In the genomic region with DNA sequence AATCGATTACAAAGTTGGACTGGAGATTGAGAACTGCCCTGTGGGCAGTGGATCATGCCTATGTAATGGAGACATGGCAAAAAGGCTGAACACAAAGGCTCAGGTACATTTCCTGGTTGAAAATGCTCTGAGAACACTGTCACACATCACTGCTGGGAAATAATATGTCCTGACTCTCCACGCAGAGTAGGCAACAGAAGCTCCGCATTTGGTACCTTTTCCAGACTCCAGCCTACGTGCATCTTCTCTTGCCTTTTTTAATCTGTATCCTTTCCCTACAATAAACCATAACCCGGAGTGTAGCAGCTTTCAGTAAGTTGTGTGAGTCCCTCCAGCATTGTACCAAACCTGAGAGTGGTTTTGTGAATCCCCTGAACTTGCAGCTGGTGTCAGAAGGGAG, we compare ENCODE assay signal across 18 cellular contexts.
DNase-seq lines count a peak whose midpoint lies in the region; ATAC-seq and TF ChIP-seq lines count a peak whose summit lies in the region.
"Had no signal": no experiment of that assay in that cellular context is flagged by ENCODE, and none has a peak within 500 bp of the region (broad histone marks: within the 10 kb centered on the region; RNA-seq: fewer than 3 reads in every experiment).

No MANE protein-coding gene starts in this region.

- H3K9me3 ChIP-seq in right cardiac atrium (ENCODE audit: control insufficient read depth, low read length) (no peaks in the 10 kb centered on the region), endodermal cell (ENCODE audit: control insufficient read depth, low read length) (no peaks in the 10 kb centered on the region), aorta (ENCODE audit: control insufficient read depth, low read length) (no peaks in the 10 kb centered on the region), breast epithelium (no peaks in the 10 kb centered on the region)
- H3K9me3 ChIP-seq: A549; BLaER1 treated with 17β-estradiol and CSF1 and Interleukin-3, amounts not matched to agents 10 nM and 100 nM had no signal

- H3K27me3 ChIP-seq in right cardiac atrium (ENCODE audit: control insufficient read depth, insufficient read depth) (no peaks in the 10 kb centered on the region), endodermal cell (ENCODE audit: control insufficient read depth, insufficient read depth, low read length, poor library complexity, severe bottlenecking) (no peaks in the 10 kb centered on the region), aorta (ENCODE audit: control insufficient read depth in 1 of 2, insufficient read depth in 2 of 2, low read length in 1 of 2) (no peaks in the 10 kb centered on the region), breast epithelium (no peaks in the 10 kb centered on the region)
- H3K27me3 ChIP-seq: BLaER1 treated with 17β-estradiol and CSF1 and Interleukin-3, amounts not matched to agents 10 nM and 100 nM had no signal

- H3K9me3 Mint-ChIP-seq in endodermal cell (no peaks in the 10 kb centered on the region), progenitor cell of endocrine pancreas (ENCODE audit: low read depth) (no peaks in the 10 kb centered on the region), WTC11 (no peaks in the 10 kb centered on the region)
- no peaks in the 10 kb centered on the region for H3K9me3 Mint-ChIP-seq in activated T-cell treated with anti-CD3 and anti-CD28 coated beads, Interleukin-2, amount 50 U/mL, for 4 hours
- H3K9me3 Mint-ChIP-seq: CD8-positive, alpha-beta memory T cell; GM23338; IgD-negative memory B cell had no signal

- no peaks in the 10 kb centered on the region for H3K27me3 Mint-ChIP-seq in endodermal cell (ENCODE audit: insufficient read depth)
- no peaks in the 10 kb centered on the region for H3K27me3 Mint-ChIP-seq in progenitor cell of endocrine pancreas
- no peaks in the 10 kb centered on the region for H3K27me3 Mint-ChIP-seq in activated T-cell treated with anti-CD3 and anti-CD28 coated beads, Interleukin-2, amount 50 U/mL, for 4 hours (ENCODE audit: low read depth)
- no peaks in the 10 kb centered on the region for H3K27me3 Mint-ChIP-seq in WTC11 (ENCODE audit: low read depth)
- H3K27me3 Mint-ChIP-seq: CD8-positive, alpha-beta memory T cell had no signal

- intact Hi-C loops in right cardiac atrium (cut with DNase I) (loop anchor here in 2 of 4 donors (10.0 kb wide), 1 partner anchor 52 kb away; no protein-coding TSS in a partner anchor), left ventricle myocardium superior (cut with micrococcal nuclease) (loop anchor here (5.0 to 10.0 kb wide), 2 partner anchors 52 to 176 kb away; no protein-coding TSS in a partner anchor), aorta (cut with DNase I) (loop anchor here in 1 of 2 donors (10.0 kb wide), 1 partner anchor 52 kb away; no protein-coding TSS in a partner anchor), breast epithelium (cut with DNase I; ENCODE audit: low total_unique reads) (no loop called here)

- H3K4me1 Mint-ChIP-seq in endodermal cell (peaks cover 50% of the 10 kb centered on the region), progenitor cell of endocrine pancreas (ENCODE audit: low read depth) (peaks cover 12% of the 10 kb centered on the region), WTC11 (peaks cover 2% of the 10 kb centered on the region; the same call in 1 of the 2 replicates)
- no peaks in the 10 kb centered on the region for H3K4me1 Mint-ChIP-seq in activated T-cell treated with anti-CD3 and anti-CD28 coated beads, Interleukin-2, amount 50 U/mL, for 4 hours (ENCODE audit: low read depth)
- H3K4me1 Mint-ChIP-seq: IgD-negative memory B cell had no signal

- H3K27ac Mint-ChIP-seq in endodermal cell = peak overlapping the region; percentile 61
- peak overlapping the region; percentile 46 for H3K27ac Mint-ChIP-seq in progenitor cell of endocrine pancreas
- H3K27ac Mint-ChIP-seq in WTC11 = no peak overlapping the region
- H3K27ac Mint-ChIP-seq: CD8-positive, alpha-beta memory T cell; GM23338; IgD-negative memory B cell had no signal

- H3K36me3 ChIP-seq in endodermal cell (ENCODE audit: control insufficient read depth, insufficient read depth, low read length) (no peaks in the 10 kb centered on the region), aorta (ENCODE audit: control insufficient read depth in 1 of 2, insufficient read depth in 2 of 2, low read length in 1 of 2) (peaks cover 3 to 23% of the 10 kb centered on the region in 2 donors), breast epithelium (no peaks in the 10 kb centered on the region)

- H3K27ac ChIP-seq in right cardiac atrium (ENCODE audit: low read length) (peak overlapping the region; percentile 46), endodermal cell (ENCODE audit: low read depth, low read length) (no peak overlapping the region), aorta (ENCODE audit: low read depth in 1 of 2, low read length in 2 of 2) (peak overlapping the region; percentile 51 to 70), breast epithelium (no peak overlapping the region)
- H3K27ac ChIP-seq: A549; BLaER1 treated with 17β-estradiol and CSF1 and Interleukin-3, amounts not matched to agents 10 nM and 100 nM had no signal

- WGBS in right cardiac atrium = 60% methylated on average over 5 of the region's 5 CpGs
- 88 to 90% methylated on average over 5 of the region's 5 CpGs for WGBS in endodermal cell (ENCODE audit: insufficient coverage in 1 of 2, insufficient read length in 1 of 2), 2 experiments
- WGBS in aorta, 2 donors = 43% methylated on average over 5 of the region's 5 CpGs

- CTCF ChIA-PET in WTC11 (lab: Charles Lee) = interaction anchor here (1.0 to 1.8 kb wide), 3 partner anchors 22 to 178 kb away, joined by 3 to 8 read pairs (median 3); no protein-coding TSS in a partner anchor

- no peak for ATAC-seq in right cardiac atrium
- ATAC-seq in left ventricle myocardium superior = no peak
- no peak for ATAC-seq in aorta (ENCODE audit: low FRiP score)
- ATAC-seq in activated T-cell treated with anti-CD3 and anti-CD28 coated beads, Interleukin-2, amount 50 U/mL, for 4 hours = no peak
- no peak for ATAC-seq in WTC11
- ATAC-seq: A549, GM23338, HCT116 had no signal

- DNase-seq in right cardiac atrium (no peak), left ventricle myocardium superior (no peak), endodermal cell (no peak), progenitor cell of endocrine pancreas (ENCODE audit: low spot score, unreplicated experiment) (no peak), aorta (no peak), breast epithelium (ENCODE audit: low spot score in 2 of 2) (no peak), WTC11 (ENCODE audit: low spot score) (no peak)
- no peak for DNase-seq in activated T-cell treated with anti-CD3 and anti-CD28 coated beads, Interleukin-2, amount 50 U/mL, for 4 hours
- DNase-seq: CD8-positive, alpha-beta memory T cell; DMS79 treated with DMSO at 0.1 percent for 48 hours; Kasumi-1; NCI-H187 treated with DMSO at 0.1 percent for 48 hours; NCI-H69 had no signal

- H3K4me1 ChIP-seq in right cardiac atrium (ENCODE audit: control insufficient read depth, insufficient read depth, low read length) (peaks cover 19% of the 10 kb centered on the region), endodermal cell (ENCODE audit: control insufficient read depth, insufficient read depth, low read length) (peaks cover 20% of the 10 kb centered on the region), aorta (ENCODE audit: control insufficient read depth in 1 of 2, insufficient read depth in 2 of 2, low read length in 2 of 2) (peaks cover 0 to 5% of the 10 kb centered on the region in 2 donors), breast epithelium (peaks cover 0 to 7% of the 10 kb centered on the region in 2 donors)
- H3K4me1 ChIP-seq: A549 had no signal

- TF ChIP-seq POLR2A in breast epithelium (IDR thresholded peaks at IDR 0.05) = no peak

- no peak overlapping the region for H3K9ac ChIP-seq in endodermal cell (ENCODE audit: extremely low read depth, low read length, poor library complexity, severe bottlenecking)
- H3K9ac ChIP-seq: BLaER1 treated with 17β-estradiol and CSF1 and Interleukin-3, amounts not matched to agents 10 nM and 100 nM had no signal

- no peak for TF ChIP-seq CTCF in endodermal cell (conservative IDR thresholded peaks at IDR 0.05)
- TF ChIP-seq CTCF in progenitor cell of endocrine pancreas (IDR thresholded peaks at IDR 0.05; ENCODE audit: unreplicated experiment) = no peak
- TF ChIP-seq CTCF in breast epithelium (IDR thresholded peaks at IDR 0.05) = no peak
- TF ChIP-seq CTCF in WTC11 (IDR thresholded peaks at IDR 0.05) = no peak

- POLR2A ChIA-PET in WTC11 (lab: Charles Lee) = no interaction called here

- H3K4me3 ChIP-seq in right cardiac atrium (ENCODE audit: low read length) (no peak overlapping the region), endodermal cell (ENCODE audit: low read length) (peak overlapping the region; percentile 3), aorta (ENCODE audit: low read length in 2 of 2) (no peak overlapping the region), breast epithelium (no peak overlapping the region)
- H3K4me3 ChIP-seq: A549; BLaER1 treated with 17β-estradiol and CSF1 and Interleukin-3, amounts not matched to agents 10 nM and 100 nM; GM23338 had no signal

- H3K4me3 Mint-ChIP-seq in endodermal cell (peak overlapping the region; percentile 13), progenitor cell of endocrine pancreas (ENCODE audit: low read depth) (no peak overlapping the region), WTC11 (no peak overlapping the region)
- no peak overlapping the region for H3K4me3 Mint-ChIP-seq in activated T-cell treated with anti-CD3 and anti-CD28 coated beads, Interleukin-2, amount 50 U/mL, for 4 hours
- H3K4me3 Mint-ChIP-seq: CD8-positive, alpha-beta memory T cell; GM23338; IgD-negative memory B cell had no signal

- H3K36me3 Mint-ChIP-seq in endodermal cell (ENCODE audit: low read depth) = no peaks in the 10 kb centered on the region
- peaks cover 5% of the 10 kb centered on the region for H3K36me3 Mint-ChIP-seq in progenitor cell of endocrine pancreas (ENCODE audit: insufficient read depth)
- no peaks in the 10 kb centered on the region for H3K36me3 Mint-ChIP-seq in activated T-cell treated with anti-CD3 and anti-CD28 coated beads, Interleukin-2, amount 50 U/mL, for 4 hours (ENCODE audit: insufficient read depth)
- no peaks in the 10 kb centered on the region for H3K36me3 Mint-ChIP-seq in WTC11
- H3K36me3 Mint-ChIP-seq: IgD-negative memory B cell had no signal

TF ChIP-seq in WTC11, 78 proteins besides CTCF, POLR2A, EP300 and RAD21 (continues in another document):
- TF ChIP-seq RELA (CRISPR knock-in tag; IDR thresholded peaks at IDR 0.05; ENCODE audit: borderline replicate concordance) = no peak
- TF ChIP-seq GRHL2 (CRISPR knock-in tag; IDR thresholded peaks at IDR 0.05; ENCODE audit: insufficient replicate concordance, severe bottlenecking) = no peak
- no peak for TF ChIP-seq FOXJ3 (CRISPR knock-in tag; IDR thresholded peaks at IDR 0.05; ENCODE audit: borderline replicate concordance)
- no peak for TF ChIP-seq FOXP1 (CRISPR knock-in tag; IDR thresholded peaks at IDR 0.05; ENCODE audit: borderline replicate concordance)
- TF ChIP-seq ZNF317 (CRISPR knock-in tag; IDR thresholded peaks at IDR 0.05; ENCODE audit: borderline replicate concordance, low read depth) = no peak

Comparison
In these comparisons a context has a peak if more than half of its experiments do, and no peak if none do; other contexts are left out.
1. H3K27ac ChIP-seq: peak in right cardiac atrium (single experiment) and aorta (2 of 2); none in endodermal cell (single experiment) and breast epithelium (0 of 2).